ENCODE assay signal across 14 cellular contexts in the genomic region with DNA sequence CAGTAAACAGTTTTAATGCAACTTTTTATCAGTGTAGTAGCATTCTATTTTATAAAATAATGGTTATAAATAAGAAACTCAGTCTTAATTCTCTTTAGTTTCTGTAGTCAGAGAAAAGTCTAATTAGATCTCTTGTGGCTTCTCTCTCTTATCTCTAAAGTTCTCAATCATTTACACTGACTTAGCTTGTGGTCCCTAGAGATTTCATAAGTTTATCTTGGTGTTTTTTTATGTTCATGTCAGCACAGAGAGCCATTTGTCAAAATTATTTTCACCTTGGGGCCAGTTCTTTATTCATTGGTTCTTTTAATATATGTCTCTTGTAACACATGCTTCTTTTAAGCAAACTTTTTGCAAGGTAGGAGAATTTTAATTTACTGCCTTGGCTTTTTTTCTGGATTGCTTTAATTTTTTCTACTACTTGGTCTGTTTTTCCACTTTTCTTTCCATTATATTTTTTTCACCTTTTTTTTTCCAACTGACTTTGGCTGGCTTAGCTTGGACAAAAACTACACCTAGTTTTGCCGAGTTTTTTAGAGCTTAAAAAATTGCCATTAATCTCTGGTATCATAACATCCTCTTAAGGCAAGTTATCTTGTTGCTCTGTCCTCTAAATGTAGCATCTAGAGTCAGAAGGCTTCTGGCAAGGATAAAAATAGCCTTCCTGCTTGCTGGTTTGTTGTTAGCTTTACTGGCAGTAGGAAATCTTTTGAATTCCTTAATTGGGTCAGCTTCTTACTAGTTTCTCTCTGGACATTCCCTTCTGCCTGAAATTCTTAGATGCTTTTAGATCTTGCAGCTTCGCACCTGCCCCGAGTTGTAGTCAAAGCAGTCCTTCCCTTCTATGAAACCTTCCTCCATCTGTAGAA. TPM values are rescaled to one million over a fixed set of nuclear protein-coding genes. Genes with fewer than 3 reads are reported as not detected.
DNase-seq lines count a peak whose midpoint lies in the region; ATAC-seq and TF ChIP-seq lines count a peak whose summit lies in the region.
"Had no signal": no experiment of that assay in that cellular context is flagged by ENCODE, and none has a peak within 500 bp of the region (broad histone marks: within the 10 kb centered on the region; RNA-seq: fewer than 3 reads in every experiment).

No MANE protein-coding gene starts in this region.

- H3K4me2 ChIP-seq in SU-DHL-6 (ENCODE audit: low read depth, low read length, poor library complexity, severe bottlenecking), result peak overlapping the region; percentile 56

- peak overlapping the region; percentile 71 for H3K27ac ChIP-seq in SU-DHL-6 (ENCODE audit: low read depth, low read length)
- H3K27ac ChIP-seq in breast epithelium, result peak overlapping the region in 1 of 2 donors; percentile 35

- TF ChIP-seq CTCF in AG10803 (conservative IDR thresholded peaks at IDR 0.05; ENCODE audit: low read length), result no peak
- no peak for TF ChIP-seq CTCF in SU-DHL-6 (IDR thresholded peaks at IDR 0.05; ENCODE audit: insufficient read depth, low read length, poor library complexity, severe bottlenecking)
- TF ChIP-seq CTCF in omental fat pad (IDR thresholded peaks at IDR 0.05), result no peak
- TF ChIP-seq CTCF in breast epithelium (IDR thresholded peaks at IDR 0.05), result no peak
- TF ChIP-seq CTCF in endothelial cell (IDR thresholded peaks at IDR 0.05; ENCODE audit: unreplicated experiment), result no peak

- peaks cover 81% of the 10 kb centered on the region for H3K79me2 ChIP-seq in SU-DHL-6 (ENCODE audit: insufficient read depth, low read length)

- H3K9me2 ChIP-seq in SU-DHL-6 (replicated peaks; ENCODE audit: insufficient read depth, low read length), result no peaks in the 10 kb centered on the region

- H3K4me3 ChIP-seq in AG10803 (ENCODE audit: low read length) (no peak overlapping the region), SU-DHL-6 (ENCODE audit: insufficient read depth, low read length, poor library complexity, severe bottlenecking) (peak overlapping the region; percentile 8), breast epithelium (no peak overlapping the region)

- DNase-seq in AG10803 (ENCODE audit: low read depth), result peak; percentile 49
- DNase-seq in foreskin melanocyte, result peak; percentile 68
- DNase-seq in omental fat pad (ENCODE audit: low spot score), result no peak
- DNase-seq in stimulated activated CD4-positive, alpha-beta T cell treated with anti-CD3 and anti-CD28 coated beads, Interleukin-1b, Interleukin-23, amount 100 ng/mL, for 48 hours, result no peak
- DNase-seq in NCI-H524 treated with DMSO at 0.1 percent for 48 hours (lab: John Stamatoyannopoulos, UW), result no peak
- DNase-seq in breast epithelium (ENCODE audit: low spot score in 2 of 2), result no peak
- no peak for DNase-seq in endothelial cell (ENCODE audit: low spot score)
- DNase-seq: Karpas-422; stimulated activated CD4-positive, alpha-beta T cell treated with anti-CD3 and anti-CD28 coated beads, Interleukin-4, amount 100 ng/mL, for 1 hour; T1000 had no signal

- H3K9me3 Mint-ChIP-seq in endothelial cell (ENCODE audit: unreplicated experiment), result no peaks in the 10 kb centered on the region
- H3K9me3 Mint-ChIP-seq: activated T-helper 2 cell treated with anti-CD3 and anti-CD28 coated beads, Interferon-gamma antibody, Interleukin-2, Interleukin-4, amounts not matched to agents 10 μg/mL and 5 μg/mL and 100 μg/mL, durations not matched to agents 14 hours and 24 hours and 36 hours; memory B cell had no signal

- H3K27me3 ChIP-seq in SU-DHL-6 (ENCODE audit: low read length) (no peaks in the 10 kb centered on the region), breast epithelium (no peaks in the 10 kb centered on the region)

- no peak overlapping the region for H2AFZ ChIP-seq in SU-DHL-6 (ENCODE audit: low read depth, low read length, severe bottlenecking)

- TF ChIP-seq POLR2A in breast epithelium (IDR thresholded peaks at IDR 0.05), result no peak

- peaks cover 4% of the 10 kb centered on the region for H3K36me3 Mint-ChIP-seq in endothelial cell (ENCODE audit: low read depth, unreplicated experiment)

- intact Hi-C loops in breast epithelium (cut with DNase I; ENCODE audit: low total_unique reads), result no loop called here

- H3K9me3 ChIP-seq in SU-DHL-6 (ENCODE audit: insufficient read depth, low read length) (no peaks in the 10 kb centered on the region), breast epithelium (no peaks in the 10 kb centered on the region)

- peaks cover 2% of the 10 kb centered on the region for H3K27me3 Mint-ChIP-seq in endothelial cell (ENCODE audit: unreplicated experiment)
- H3K27me3 Mint-ChIP-seq: B cell, memory B cell had no signal

- H3F3A ChIP-seq in SU-DHL-6 (ENCODE audit: insufficient read depth), result peaks cover 21% of the 10 kb centered on the region; the same call in 1 of the 2 replicates

- no peak overlapping the region for H3K27ac Mint-ChIP-seq in endothelial cell (ENCODE audit: unreplicated experiment)
- H3K27ac Mint-ChIP-seq: activated T-helper 2 cell treated with anti-CD3 and anti-CD28 coated beads, Interferon-gamma antibody, Interleukin-2, Interleukin-4, amounts not matched to agents 10 μg/mL and 5 μg/mL and 100 μg/mL, durations not matched to agents 14 hours and 24 hours and 36 hours; B cell; memory B cell had no signal

- H3K4me3 Mint-ChIP-seq in endothelial cell (ENCODE audit: unreplicated experiment), result no peak overlapping the region
- H3K4me3 Mint-ChIP-seq: B cell, memory B cell had no signal

- H3K4me1 ChIP-seq in breast epithelium, result peaks cover 0 to 11% of the 10 kb centered on the region in 2 donors

- peak overlapping the region; percentile 19; the same call in 1 of the 2 replicates for H3K9ac ChIP-seq in SU-DHL-6 (ENCODE audit: low read length)

- peak; percentile 23 for ATAC-seq in omental fat pad (ENCODE audit: low FRiP score)

- no peaks in the 10 kb centered on the region for H4K20me1 ChIP-seq in SU-DHL-6 (ENCODE audit: low read depth, low read length)

- H3K4me1 Mint-ChIP-seq in endothelial cell (ENCODE audit: unreplicated experiment), result peaks cover 25% of the 10 kb centered on the region

- H3K36me3 ChIP-seq in SU-DHL-6 (ENCODE audit: low read length) (no peaks in the 10 kb centered on the region), breast epithelium (no peaks in the 10 kb centered on the region)

RNA-seq across cellular contexts. Expression of gene CPEB4, which starts 35.3 kb away (rescaled TPM):
- 10 to 100 TPM; 43.2 to 71.4 (median 58.1) TPM for total RNA-seq in omental fat pad
- 10 to 100 TPM; 36.4 to 71.7 (median 49.9) TPM for total RNA-seq in breast epithelium
- 19.5 TPM for total RNA-seq in endothelial cell (ENCODE audit: unreplicated experiment)

Comparison
In these comparisons a context has a peak if more than half of its experiments do, and no peak if none do; other contexts are left out.
1. DNase-seq: peak in AG10803 (single experiment) and foreskin melanocyte (single experiment); none in omental fat pad (single experiment), stimulated activated CD4-positive, alpha-beta T cell treated with anti-CD3 and anti-CD28 coated beads, Interleukin-1b, Interleukin-23, amount 100 ng/mL, for 48 hours (single experiment), NCI-H524 treated with DMSO at 0.1 percent for 48 hours (single experiment), breast epithelium (0 of 2) and endothelial cell (single experiment).